8 cellular contexts compared by ENCODE assay signal in genomic region chr22:25405854-25406509, GRCh38.
DNase-seq lines count a peak whose midpoint lies in the region; ATAC-seq and TF ChIP-seq lines count a peak whose summit lies in the region.

No MANE protein-coding gene starts in this region.

- TF ChIP-seq CTCF in BE2C (IDR thresholded peaks at IDR 0.05; ENCODE audit: low read depth, low read length) (no peak), Loucy (conservative IDR thresholded peaks at IDR 0.05; ENCODE audit: low read length) (no peak), neural cell (IDR thresholded peaks at IDR 0.05; ENCODE audit: poor library complexity, severe bottlenecking) (no peak)

- H3K9me3 ChIP-seq in BE2C (no peaks in the 10 kb centered on the region), Loucy (ENCODE audit: insufficient read depth, low read depth, low read length) (no peaks in the 10 kb centered on the region), ectodermal cell (ENCODE audit: control insufficient read depth, low read length) (no peaks in the 10 kb centered on the region), neural cell (ENCODE audit: low read length) (no peaks in the 10 kb centered on the region)

- 0 out of 2 replicates have a peak overlapping the region, but pooled peaks have one; percentile 44 for H2AFZ ChIP-seq in Loucy (ENCODE audit: low read length)
- H2AFZ ChIP-seq in neural cell (ENCODE audit: low read depth, low read length) = no peak overlapping the region

- H4K20me1 ChIP-seq in Loucy (ENCODE audit: insufficient read depth, low read length, poor library complexity, severe bottlenecking) (peaks cover 22% of the 10 kb centered on the region), neural cell (ENCODE audit: insufficient read depth) (no peaks in the 10 kb centered on the region)

- H3K79me2 ChIP-seq in Loucy (ENCODE audit: insufficient read depth, low read length) (peaks cover 55% of the 10 kb centered on the region), neural cell (replicated peaks; ENCODE audit: insufficient read depth, low read length) (peaks cover 8% of the 10 kb centered on the region)

- no peaks in the 10 kb centered on the region for H3K9me2 ChIP-seq in Loucy (replicated peaks; ENCODE audit: low read depth, low read length)
- H3K9me2 ChIP-seq in neural cell (ENCODE audit: insufficient read depth, low read length) = no peaks in the 10 kb centered on the region

- no peak for TF ChIP-seq RAD21 in neural cell (conservative IDR thresholded peaks at IDR 0.05)

- no peak for TF ChIP-seq EP300 in neural cell (conservative IDR thresholded peaks at IDR 0.05; ENCODE audit: poor library complexity, severe bottlenecking)

- ATAC-seq in GM18498 (IDR thresholded peaks at IDR 0.05; ENCODE audit: unreplicated experiment) = no peak

- H3K36me3 ChIP-seq in BE2C = no peaks in the 10 kb centered on the region; the same call in 1 of the 2 replicates
- H3K36me3 ChIP-seq in Loucy (ENCODE audit: insufficient read depth, low read length) = no peaks in the 10 kb centered on the region
- no peaks in the 10 kb centered on the region for H3K36me3 ChIP-seq in ectodermal cell (ENCODE audit: control insufficient read depth, insufficient read depth, low read length)
- no peaks in the 10 kb centered on the region for H3K36me3 ChIP-seq in neural cell (ENCODE audit: insufficient read depth, low read length)

- peaks cover 3% of the 10 kb centered on the region; the same call in 1 of the 2 replicates for H3K4me1 ChIP-seq in BE2C
- H3K4me1 ChIP-seq in Loucy (ENCODE audit: insufficient read depth, low read length, poor library complexity, severe bottlenecking) = peaks cover 32% of the 10 kb centered on the region
- peaks cover 13% of the 10 kb centered on the region for H3K4me1 ChIP-seq in ectodermal cell (ENCODE audit: control insufficient read depth, insufficient read depth, low read length)

- peak overlapping the region; percentile 61 for H3K4me3 ChIP-seq in BE2C (ENCODE audit: low read depth, low read length)
- H3K4me3 ChIP-seq in Loucy (ENCODE audit: low read length, poor library complexity, severe bottlenecking) = peak overlapping the region; percentile 91
- H3K4me3 ChIP-seq in ectodermal cell (ENCODE audit: insufficient read depth, low read depth, low read length) = peak overlapping the region; percentile 56
- H3K4me3 ChIP-seq in neural cell (ENCODE audit: low read length) = peak overlapping the region; percentile 75

- no peaks in the 10 kb centered on the region for H3K27me3 ChIP-seq in BE2C
- H3K27me3 ChIP-seq in Loucy (ENCODE audit: insufficient read depth, low read length, poor library complexity, severe bottlenecking) = no peaks in the 10 kb centered on the region
- peaks cover 34% of the 10 kb centered on the region for H3K27me3 ChIP-seq in ectodermal cell (ENCODE audit: control insufficient read depth, insufficient read depth, low read length, poor library complexity, severe bottlenecking)
- H3K27me3 ChIP-seq in neural cell (ENCODE audit: insufficient read depth, low read depth, low read length) = no peaks in the 10 kb centered on the region

- H3K9ac ChIP-seq in Loucy (ENCODE audit: low read depth, low read length, poor library complexity, severe bottlenecking) (peak overlapping the region; percentile 70), neural cell (ENCODE audit: low read length) (peak overlapping the region; percentile 68)

- DNase-seq in BE2C (no peak), H4 (ENCODE audit: low spot score) (no peak), AG08395 (ENCODE audit: low spot score) (no peak), NOMO-1 (lab: John Stamatoyannopoulos, UW; ENCODE audit: unreplicated experiment in 2 of 2) (no peak)

- H3F3A ChIP-seq in Loucy (ENCODE audit: low read depth) (no peaks in the 10 kb centered on the region), neural cell (ENCODE audit: insufficient read depth, low read length, poor library complexity, severe bottlenecking) (no peaks in the 10 kb centered on the region)

- H3K4me2 ChIP-seq in Loucy (ENCODE audit: low read depth, low read length, poor library complexity, severe bottlenecking) (peak overlapping the region; percentile 78), neural cell (ENCODE audit: low read length) (peak overlapping the region; percentile 62)

- 86 to 88% methylated on average over 19 of the region's 19 CpGs for WGBS in ectodermal cell, 2 experiments

- H3K27ac ChIP-seq in ectodermal cell (ENCODE audit: insufficient read depth, low read depth, low read length, poor library complexity, severe bottlenecking) = no peak overlapping the region
- no peak overlapping the region for H3K27ac ChIP-seq in neural cell (ENCODE audit: low read length)

TF ChIP-seq in neural cell, 6 proteins besides CTCF, POLR2A, EP300 and RAD21:
- no peak for TF ChIP-seq POLR2AphosphoS5 (IDR thresholded peaks at IDR 0.05)
- TF ChIP-seq TAF1 (IDR thresholded peaks at IDR 0.05; ENCODE audit: low read depth) = no peak
- no peak for TF ChIP-seq EZH2 (IDR thresholded peaks at IDR 0.05; ENCODE audit: borderline replicate concordance, insufficient read depth, low read length, poor library complexity, severe bottlenecking)
- no peak for TF ChIP-seq REST (IDR thresholded peaks at IDR 0.05; ENCODE audit: borderline replicate concordance)
- no peak for TF ChIP-seq MXI1 (conservative IDR thresholded peaks at IDR 0.05; ENCODE audit: poor library complexity, severe bottlenecking)
- no peak for TF ChIP-seq SMC3 (conservative IDR thresholded peaks at IDR 0.05; ENCODE audit: poor library complexity)
